In genomic region chr16:87303431-87303930, GRCh38 we compare ENCODE assay signal across 14 cellular contexts. TPM values are rescaled to one million over a fixed set of nuclear protein-coding genes. Genes with fewer than 3 reads are reported as not detected.
DNase-seq lines count a peak whose midpoint lies in the region; ATAC-seq and TF ChIP-seq lines count a peak whose summit lies in the region.
"Had no signal": no experiment of that assay in that cellular context is flagged by ENCODE, and none has a peak within 500 bp of the region (broad histone marks: within the 10 kb centered on the region; RNA-seq: fewer than 3 reads in every experiment).

No MANE protein-coding gene starts in this region.

- H3K27ac Mint-ChIP-seq in activated CD8-positive, alpha-beta memory T cell treated with anti-CD3 and anti-CD28 coated beads, Interleukin-2, amount 10 ng/mL, durations not matched to agents 7 days and 5 days = peak overlapping the region; percentile 74
- H3K27ac Mint-ChIP-seq in activated CD8-positive, alpha-beta T cell treated with anti-CD3 and anti-CD28 coated beads, Interleukin-2, amount 10 ng/mL, durations not matched to agents 7 days and 5 days = peak overlapping the region; percentile 84
- H3K27ac Mint-ChIP-seq in progenitor cell of endocrine pancreas (peak overlapping the region; percentile 34), type B pancreatic cell (no peak overlapping the region)

- no peak for TF ChIP-seq CTCF in progenitor cell of endocrine pancreas (IDR thresholded peaks at IDR 0.05; ENCODE audit: unreplicated experiment)
- TF ChIP-seq CTCF in type B pancreatic cell (conservative IDR thresholded peaks at IDR 0.05) = no peak

- ATAC-seq in activated CD8-positive, alpha-beta memory T cell treated with anti-CD3 and anti-CD28 coated beads, Interleukin-2, amount 10 ng/mL, durations not matched to agents 7 days and 5 days = peak; percentile 68
- peak; percentile 61 for ATAC-seq in activated CD8-positive, alpha-beta T cell treated with anti-CD3 and anti-CD28 coated beads, Interleukin-2, amount 10 ng/mL, durations not matched to agents 7 days and 5 days
- no peak for ATAC-seq in HG03432 (IDR thresholded peaks at IDR 0.05; ENCODE audit: unreplicated experiment)
- ATAC-seq: upper lobe of right lung had no signal

- POLR2A ChIA-PET in activated CD8-positive, alpha-beta T cell treated with anti-CD3 and anti-CD28 coated beads, Interleukin-2, amount 10 ng/mL, durations not matched to agents 7 days and 5 days (lab: Charles Lee) = interaction anchor here (3.3 kb wide), 1 partner anchor 14 kb away, joined by 32 read pairs; the partner anchor contains the start of gene C16orf95

- H3K4me1 Mint-ChIP-seq in activated CD8-positive, alpha-beta memory T cell treated with anti-CD3 and anti-CD28 coated beads, Interleukin-2, amount 10 ng/mL, durations not matched to agents 7 days and 5 days = peaks cover 23% of the 10 kb centered on the region
- H3K4me1 Mint-ChIP-seq in activated CD8-positive, alpha-beta T cell treated with anti-CD3 and anti-CD28 coated beads, Interleukin-2, amount 10 ng/mL, durations not matched to agents 7 days and 5 days (ENCODE audit: low read depth) = peaks cover 25% of the 10 kb centered on the region
- H3K4me1 Mint-ChIP-seq in progenitor cell of endocrine pancreas (ENCODE audit: low read depth) = no peaks in the 10 kb centered on the region
- H3K4me1 Mint-ChIP-seq in type B pancreatic cell (ENCODE audit: unreplicated experiment) = no peaks in the 10 kb centered on the region

- DNase-seq in activated CD8-positive, alpha-beta memory T cell treated with anti-CD3 and anti-CD28 coated beads, Interleukin-2, amount 10 ng/mL, durations not matched to agents 7 days and 5 days = no peak
- DNase-seq in activated CD8-positive, alpha-beta memory T cell treated with anti-CD3 and anti-CD28 coated beads for 24 hours = no peak
- DNase-seq in M059J (ENCODE audit: low read depth) (peak; percentile 26), progenitor cell of endocrine pancreas (ENCODE audit: low spot score, unreplicated experiment) (no peak), type B pancreatic cell (ENCODE audit: extremely low spot score, unreplicated experiment) (no peak), NCI-H446 treated with DMSO at 0.1 percent for 48 hours (lab: John Stamatoyannopoulos, UW) (no peak)
- DNase-seq in activated CD8-positive, alpha-beta T cell treated with anti-CD3 and anti-CD28 coated beads, Interleukin-2, amount 10 ng/mL, durations not matched to agents 7 days and 5 days = peak; percentile 31
- DNase-seq: NCI-H1694 treated with DMSO at 0.1 percent for 48 hours; NCI-H774; stimulated activated CD8-positive, alpha-beta memory T cell treated with anti-CD3 and anti-CD28 coated beads, Interleukin-4, amount 100 ng/mL, for 48 hours; upper lobe of right lung; WERI-Rb-1 had no signal

- CTCF ChIA-PET in activated CD8-positive, alpha-beta memory T cell treated with anti-CD3 and anti-CD28 coated beads, Interleukin-2, amount 10 ng/mL, durations not matched to agents 7 days and 5 days (lab: Charles Lee) = interaction anchor here (0.8 kb wide), 1 partner anchor 24 kb away, joined by 3 read pairs; no protein-coding TSS in a partner anchor
- CTCF ChIA-PET in activated CD8-positive, alpha-beta T cell treated with anti-CD3 and anti-CD28 coated beads, Interleukin-2, amount 10 ng/mL, durations not matched to agents 7 days and 5 days (lab: Charles Lee) = interaction anchor here (0.9 to 3.3 kb wide), 5 partner anchors 13 to 739 kb away, joined by 3 to 12 read pairs (median 5); partner anchors contain the start of gene C16orf95

- no peaks in the 10 kb centered on the region for H3K27me3 Mint-ChIP-seq in activated CD8-positive, alpha-beta memory T cell treated with anti-CD3 and anti-CD28 coated beads, Interleukin-2, amount 10 ng/mL, durations not matched to agents 7 days and 5 days
- H3K27me3 Mint-ChIP-seq in activated CD8-positive, alpha-beta T cell treated with anti-CD3 and anti-CD28 coated beads, Interleukin-2, amount 10 ng/mL, durations not matched to agents 7 days and 5 days (ENCODE audit: low read depth) = no peaks in the 10 kb centered on the region
- H3K27me3 Mint-ChIP-seq in progenitor cell of endocrine pancreas = peaks cover 6% of the 10 kb centered on the region
- H3K27me3 Mint-ChIP-seq in type B pancreatic cell = no peaks in the 10 kb centered on the region
- H3K27me3 Mint-ChIP-seq: central memory CD8-positive, alpha-beta T cell had no signal

- H3K4me3 Mint-ChIP-seq in activated CD8-positive, alpha-beta memory T cell treated with anti-CD3 and anti-CD28 coated beads, Interleukin-2, amount 10 ng/mL, durations not matched to agents 7 days and 5 days = no peak overlapping the region
- no peak overlapping the region for H3K4me3 Mint-ChIP-seq in activated CD8-positive, alpha-beta T cell treated with anti-CD3 and anti-CD28 coated beads, Interleukin-2, amount 10 ng/mL, durations not matched to agents 7 days and 5 days
- H3K4me3 Mint-ChIP-seq in progenitor cell of endocrine pancreas (ENCODE audit: low read depth) (no peak overlapping the region), type B pancreatic cell (no peak overlapping the region)
- H3K4me3 Mint-ChIP-seq: central memory CD8-positive, alpha-beta T cell had no signal

- no peaks in the 10 kb centered on the region for H3K9me3 Mint-ChIP-seq in activated CD8-positive, alpha-beta memory T cell treated with anti-CD3 and anti-CD28 coated beads, Interleukin-2, amount 10 ng/mL, durations not matched to agents 7 days and 5 days (ENCODE audit: low read depth)
- H3K9me3 Mint-ChIP-seq in activated CD8-positive, alpha-beta T cell treated with anti-CD3 and anti-CD28 coated beads, Interleukin-2, amount 10 ng/mL, durations not matched to agents 7 days and 5 days (ENCODE audit: insufficient read depth) = no peaks in the 10 kb centered on the region
- H3K9me3 Mint-ChIP-seq in progenitor cell of endocrine pancreas (ENCODE audit: low read depth) (no peaks in the 10 kb centered on the region), type B pancreatic cell (no peaks in the 10 kb centered on the region)
- H3K9me3 Mint-ChIP-seq: central memory CD8-positive, alpha-beta T cell had no signal

- H3K36me3 Mint-ChIP-seq in activated CD8-positive, alpha-beta memory T cell treated with anti-CD3 and anti-CD28 coated beads, Interleukin-2, amount 10 ng/mL, durations not matched to agents 7 days and 5 days = peaks cover 11% of the 10 kb centered on the region
- peaks cover 5% of the 10 kb centered on the region for H3K36me3 Mint-ChIP-seq in activated CD8-positive, alpha-beta T cell treated with anti-CD3 and anti-CD28 coated beads, Interleukin-2, amount 10 ng/mL, durations not matched to agents 7 days and 5 days (ENCODE audit: low read depth)
- no peaks in the 10 kb centered on the region for H3K36me3 Mint-ChIP-seq in progenitor cell of endocrine pancreas (ENCODE audit: insufficient read depth)
- peaks cover 3% of the 10 kb centered on the region for H3K36me3 Mint-ChIP-seq in type B pancreatic cell

RNA-seq across cellular contexts. Expression of gene C16orf95, which starts 13.7 kb away (rescaled TPM):
- 10 to 100 TPM; 11.2 to 13.6 TPM for total RNA-seq in activated CD8-positive, alpha-beta memory T cell treated with anti-CD3 and anti-CD28 coated beads, Interleukin-2, amount 10 ng/mL, durations not matched to agents 7 days and 5 days
- total RNA-seq in M059J (2014; rRNA removed; shearing (Covaris generic)) = 2.4 and 3.1 TPM in 2 replicates
- 1 to 10 TPM; 7.2 to 9.4 TPM for total RNA-seq in activated CD8-positive, alpha-beta T cell treated with anti-CD3 and anti-CD28 coated beads, Interleukin-2, amount 10 ng/mL, durations not matched to agents 7 days and 5 days
- 4.7 and 5.5 TPM in 2 replicates for total RNA-seq in progenitor cell of endocrine pancreas
- 3.0 and 6.3 TPM in 2 replicates for total RNA-seq in type B pancreatic cell (ENCODE audit: low replicate concordance)

Comparison
In these comparisons a context has a peak if more than half of its experiments do, and no peak if none do; other contexts are left out.
1. DNase-seq: peak in M059J (single experiment) and activated CD8-positive, alpha-beta T cell treated with anti-CD3 and anti-CD28 coated beads, Interleukin-2, amount 10 ng/mL, durations not matched to agents 7 days and 5 days (single experiment); none in activated CD8-positive, alpha-beta memory T cell treated with anti-CD3 and anti-CD28 coated beads, Interleukin-2, amount 10 ng/mL, durations not matched to agents 7 days and 5 days (single experiment), activated CD8-positive, alpha-beta memory T cell treated with anti-CD3 and anti-CD28 coated beads for 24 hours (single experiment), progenitor cell of endocrine pancreas (single experiment), type B pancreatic cell (single experiment) and NCI-H446 treated with DMSO at 0.1 percent for 48 hours (single experiment).